14 cellular contexts compared by ENCODE assay signal in genomic region chr20:46746972-46747371, GRCh38. TPM values are rescaled to one million over a fixed set of nuclear protein-coding genes. Genes with fewer than 3 reads are reported as not detected.
DNase-seq lines count a peak whose midpoint lies in the region; ATAC-seq lines count a peak whose summit lies in the region.
"Had no signal": no experiment of that assay in that cellular context is flagged by ENCODE, and none has a peak within 500 bp of the region (broad histone marks: within the 10 kb centered on the region; RNA-seq: fewer than 3 reads in every experiment).

No MANE protein-coding gene starts in this region.

- H3K36me3 ChIP-seq in SJCRH30: no peaks in the 10 kb centered on the region

- in situ Hi-C loops in Caki2 (cut with HindIII; ENCODE audit: low pct_unique_long_range_greater_than_20kb, low sequenced_read_pairs): no loop called here

- no peak overlapping the region for H3K4me3 ChIP-seq in SJCRH30

- no peak for ATAC-seq in GM18870 (IDR thresholded peaks at IDR 0.05; ENCODE audit: unreplicated experiment)

- H3K27ac ChIP-seq in SJCRH30: no peak overlapping the region
- H3K27ac ChIP-seq: parathyroid adenoma had no signal

- DNase-seq in Caki2 (ENCODE audit: low read depth) (peak; percentile 26), LHCN-M2 (ENCODE audit: low read depth) (peak; percentile 36), dedifferentiated amniotic fluid mesenchymal stem cell (ENCODE audit: extremely low spot score) (peak; percentile 54), myocyte (ENCODE audit: low read depth) (peak; percentile 40), SJCRH30 (no peak), NCI-H510A (lab: John Stamatoyannopoulos, UW) (no peak), Ammon's horn (ENCODE audit: low spot score) (no peak)
- DNase-seq: activated CD8-positive, alpha-beta memory T cell treated with anti-CD3 and anti-CD28 coated beads for 24 hours; activated gamma-delta T cell treated with Interleukin-2 at 50 U/mL for 16 hours; NCI-H1436 treated with DMSO at 0.1 percent for 48 hours; NCI-H69; SHP77 treated with DMSO at 0.1 percent for 48 hours had no signal

- H3K4me1 ChIP-seq in SJCRH30: peaks cover 11% of the 10 kb centered on the region
- H3K4me1 ChIP-seq: parathyroid adenoma had no signal

- H3K27me3 ChIP-seq in SJCRH30: no peaks in the 10 kb centered on the region

- no peaks in the 10 kb centered on the region for H3K9me3 ChIP-seq in SJCRH30 (replicated peaks)

RNA-seq across cellular contexts. Expression of gene SLC2A10, which starts 37.5 kb away (rescaled TPM):
- 7.9 TPM in 2 replicates for total RNA-seq in Caki2 (2014; rRNA removed; shearing (Covaris generic); ENCODE audit: low replicate concordance)
- 21.0 and 31.0 TPM in 2 replicates for total RNA-seq in LHCN-M2 (2014; rRNA removed)
- 12.1 TPM for polyA plus RNA-seq in LHCN-M2 (2012)
- 25.7 and 25.9 TPM in 2 replicates for total RNA-seq in myocyte
- 16.1 TPM for polyA plus RNA-seq in myocyte (2012)
- total RNA-seq in SJCRH30 (2014; rRNA removed; shearing (Covaris generic)): 4.6 and 5.1 TPM in 2 replicates

RNA-seq across cellular contexts. Expression of gene TP53RK, which starts 57.7 kb away (rescaled TPM):
- 9.4 and 23.4 TPM in 2 replicates for total RNA-seq in Caki2 (2014; rRNA removed; shearing (Covaris generic); ENCODE audit: low replicate concordance)
- 26.8 and 29.7 TPM in 2 replicates for total RNA-seq in LHCN-M2 (2014; rRNA removed)
- polyA plus RNA-seq in LHCN-M2 (2012): 8.0 TPM
- total RNA-seq in myocyte: 26.5 and 32.3 TPM in 2 replicates
- polyA plus RNA-seq in myocyte (2012): 9.7 TPM
- total RNA-seq in SJCRH30 (2014; rRNA removed; shearing (Covaris generic)): 41.5 and 45.4 TPM in 2 replicates

Comparison
In these comparisons a context has a peak if more than half of its experiments do, and no peak if none do; other contexts are left out.
1. DNase-seq: peak in Caki2 (single experiment), LHCN-M2 (single experiment), dedifferentiated amniotic fluid mesenchymal stem cell (single experiment) and myocyte (single experiment); none in SJCRH30 (0 of 2), NCI-H510A (single experiment) and Ammon's horn (single experiment).